Comparison of ENCODE assay signal across 23 cellular contexts in genomic region chrX:9127991-9128390, GRCh38.
"Had no signal": no experiment of that assay in that cellular context is flagged by ENCODE, and none has a peak within 500 bp of the region (broad histone marks: within the 10 kb centered on the region; RNA-seq: fewer than 3 reads in every experiment).

No MANE protein-coding gene starts in this region.

- H3K4me3 Mint-ChIP-seq: activated CD8-positive, alpha-beta T cell treated with anti-CD3 and anti-CD28 coated beads, Interleukin-2, amount 10 ng/mL, durations not matched to agents 7 days and 5 days; activated naive CD4-positive, alpha-beta T cell treated with anti-CD3 and anti-CD28 coated beads, Interleukin-2, amount 50 U/mL, for 24 hours had no signal

- H3K27ac ChIP-seq: Peyer's patch, RWPE1, SJCRH30, VCaP had no signal

- H3K9me3 ChIP-seq: MG63, Peyer's patch, SJCRH30, SK-N-SH had no signal

- H3K4me1 ChIP-seq: Peyer's patch, SJCRH30 had no signal

- H3K36me3 ChIP-seq: MG63, Peyer's patch, SJCRH30 had no signal

- H3K27ac Mint-ChIP-seq: activated CD8-positive, alpha-beta T cell treated with anti-CD3 and anti-CD28 coated beads, Interleukin-2, amount 10 ng/mL, durations not matched to agents 7 days and 5 days; activated naive CD4-positive, alpha-beta T cell treated with anti-CD3 and anti-CD28 coated beads, Interleukin-2, amount 50 U/mL, for 24 hours had no signal

- H3K4me3 ChIP-seq: MG63, Peyer's patch, SJCRH30 had no signal

- H3K9ac ChIP-seq: SK-N-SH had no signal

- H3K27me3 ChIP-seq: MG63, Peyer's patch, SJCRH30 had no signal

- H3K27me3 Mint-ChIP-seq: activated naive CD4-positive, alpha-beta T cell treated with anti-CD3 and anti-CD28 coated beads, Interleukin-2, amount 50 U/mL, for 24 hours had no signal

- H3K4me2 ChIP-seq: SK-N-SH had no signal

- H3K9me3 Mint-ChIP-seq: activated naive CD4-positive, alpha-beta T cell treated with anti-CD3 and anti-CD28 coated beads, Interleukin-2, amount 50 U/mL, for 24 hours had no signal

- DNase-seq: activated CD4-positive, CD25-positive, alpha-beta regulatory T cell; activated CD8-positive, alpha-beta memory T cell treated with anti-CD3 and anti-CD28 coated beads, Interleukin-2, amount 50 U/mL, for 48 hours; activated CD8-positive, alpha-beta T cell treated with anti-CD3 and anti-CD28 coated beads, Interleukin-2, amount 10 ng/mL, durations not matched to agents 7 days and 5 days; activated naive CD4-positive, alpha-beta T cell; activated T-cell treated with anti-CD3 and anti-CD28 coated beads, Interleukin-2, amount 50 U/mL, for 1 hour; aorta; MG63; MV-4-11; NCI-H1092 treated with DMSO at 0.1 percent for 48 hours; NCI-H1436; NCI-H1694 treated with DMSO at 0.1 percent for 48 hours; NCI-H2029 treated with DMSO at 0.1 percent for 48 hours; NCI-H510A treated with DMSO at 0.1 percent for 48 hours; NCI-H69; NK-92 treated with Interleukin-12 subunit alpha and Interleukin-12 subunit beta, amount 100 ng/mL, for 24 hours; Peyer's patch; Right ventricle myocardium superior; SJCRH30; SK-N-SH; T-helper 1 cell had no signal
